Comparison of ENCODE assay signal across 10 cellular contexts in the genomic region with DNA sequence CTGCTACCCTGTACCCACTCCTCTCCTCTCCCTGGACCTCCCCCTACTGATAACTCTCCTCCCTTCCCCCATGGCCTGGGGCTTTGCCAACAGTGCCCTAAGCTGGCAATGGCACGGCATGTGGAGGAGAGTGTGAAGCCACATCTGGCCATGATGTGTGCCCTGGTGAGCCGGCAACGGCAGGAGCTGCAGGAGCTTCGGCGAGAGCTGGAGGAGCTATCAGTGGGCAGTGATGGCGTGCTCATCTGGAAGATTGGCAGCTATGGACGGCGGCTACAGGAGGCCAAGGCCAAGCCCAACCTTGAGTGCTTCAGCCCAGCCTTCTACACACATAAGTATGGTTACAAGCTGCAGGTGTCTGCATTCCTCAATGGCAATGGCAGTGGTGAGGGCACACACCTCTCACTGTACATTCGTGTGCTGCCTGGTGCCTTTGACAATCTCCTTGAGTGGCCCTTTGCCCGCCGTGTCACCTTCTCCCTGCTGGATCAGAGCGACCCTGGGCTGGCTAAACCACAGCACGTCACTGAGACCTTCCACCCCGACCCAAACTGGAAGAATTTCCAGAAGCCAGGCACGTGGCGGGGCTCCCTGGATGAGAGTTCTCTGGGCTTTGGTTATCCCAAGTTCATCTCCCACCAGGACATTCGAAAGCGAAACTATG. TPM values are rescaled to one million over a fixed set of nuclear protein-coding genes. Genes with fewer than 3 reads are reported as not detected.
DNase-seq lines count a peak whose midpoint lies in the region; ATAC-seq and TF ChIP-seq lines count a peak whose summit lies in the region.
"Had no signal": no experiment of that assay in that cellular context is flagged by ENCODE, and none has a peak within 500 bp of the region (broad histone marks: within the 10 kb centered on the region; RNA-seq: fewer than 3 reads in every experiment).

No MANE protein-coding gene starts in this region.

- no peak overlapping the region for H3K9ac ChIP-seq in HUES64 (ENCODE audit: low read depth, low read length)

- TF ChIP-seq POLR2A in suprapubic skin (IDR thresholded peaks at IDR 0.05) = no peak

- H3K27me3 ChIP-seq in HUES64 (ENCODE audit: insufficient read depth, low read length) (no peaks in the 10 kb centered on the region), hepatocyte (no peaks in the 10 kb centered on the region), suprapubic skin (no peaks in the 10 kb centered on the region)

- no peak overlapping the region for H3K4me3 ChIP-seq in HUES64 (ENCODE audit: low read length)
- H3K4me3 ChIP-seq in hepatocyte = no peak overlapping the region
- H3K4me3 ChIP-seq in suprapubic skin = no peak overlapping the region
- no peak overlapping the region for H3K4me3 ChIP-seq in OCI-LY7 (ENCODE audit: low read depth, low read length, poor library complexity, severe bottlenecking)

- peaks cover 63% of the 10 kb centered on the region for H3K36me3 ChIP-seq in HUES64 (ENCODE audit: insufficient read depth, low read length)
- no peaks in the 10 kb centered on the region for H3K36me3 ChIP-seq in hepatocyte (replicated peaks; ENCODE audit: insufficient read depth, low read depth)
- H3K36me3 ChIP-seq in suprapubic skin = peaks cover 23% of the 10 kb centered on the region
- peaks cover 83% of the 10 kb centered on the region for H3K36me3 ChIP-seq in OCI-LY7 (ENCODE audit: insufficient read depth, low read length)

- no peak overlapping the region for H3K4me2 ChIP-seq in hepatocyte
- H3K4me2 ChIP-seq in OCI-LY7 (ENCODE audit: low read length) = no peak overlapping the region; the same call in 1 of the 2 replicates

- H3K36me3 Mint-ChIP-seq in activated CD8-positive, alpha-beta T cell treated with anti-CD3 and anti-CD28 coated beads, Interleukin-2, amount 10 ng/mL, durations not matched to agents 7 days and 5 days (ENCODE audit: low read depth) = peaks cover 27% of the 10 kb centered on the region

- peaks cover 36% of the 10 kb centered on the region for H3K4me1 Mint-ChIP-seq in activated CD8-positive, alpha-beta T cell treated with anti-CD3 and anti-CD28 coated beads, Interleukin-2, amount 10 ng/mL, durations not matched to agents 7 days and 5 days (ENCODE audit: low read depth)

- no peaks in the 10 kb centered on the region for H3K9me3 ChIP-seq in HUES64 (ENCODE audit: insufficient read depth, low read depth, low read length)
- no peaks in the 10 kb centered on the region for H3K9me3 ChIP-seq in hepatocyte (ENCODE audit: low read depth)
- H3K9me3 ChIP-seq in suprapubic skin = no peaks in the 10 kb centered on the region
- no peaks in the 10 kb centered on the region for H3K9me3 ChIP-seq in OCI-LY7 (ENCODE audit: low read length)

- 93% methylated on average over 18 of the region's 18 CpGs for WGBS in HUES64
- WGBS in hepatocyte (ENCODE audit: low lambda C conversion rate, missing lambda C conversion rate) = 87% methylated on average over 18 of the region's 18 CpGs
- WGBS in suprapubic skin = 69% methylated on average over 15 of the region's 18 CpGs

- CTCF ChIA-PET in activated CD8-positive, alpha-beta T cell treated with anti-CD3 and anti-CD28 coated beads, Interleukin-2, amount 10 ng/mL, durations not matched to agents 7 days and 5 days (lab: Charles Lee) = interaction anchor here (0.8 to 17.5 kb wide), 16 partner anchors 8 to 205 kb away, joined by 3 to 736 read pairs (median 5); a partner anchor contains a TSS
- CTCF ChIA-PET in OCI-LY7 (lab: Charles Lee; ENCODE audit: unreplicated experiment) = interaction anchor here (0.9 to 3.3 kb wide), 4 partner anchors 7 to 38 kb away, joined by 3 to 27 read pairs (median 4); a partner anchor contains a TSS

- H4K20me1 ChIP-seq in hepatocyte (ENCODE audit: insufficient read depth, poor library complexity, severe bottlenecking) = peaks cover 49% of the 10 kb centered on the region
- peaks cover 30% of the 10 kb centered on the region for H4K20me1 ChIP-seq in OCI-LY7 (ENCODE audit: insufficient read depth, low read length)

- intact Hi-C loops in OCI-LY7 (cut with micrococcal nuclease; ENCODE audit: unreplicated experiment) = no loop called here

- DNase-seq in activated CD8-positive, alpha-beta T cell treated with anti-CD3 and anti-CD28 coated beads, Interleukin-2, amount 10 ng/mL, durations not matched to agents 7 days and 5 days = no peak
- DNase-seq in hepatocyte (ENCODE audit: low spot score) (no peak), NCI-H69 (lab: John Stamatoyannopoulos, UW) (no peak), suprapubic skin (ENCODE audit: low spot score in 2 of 2) (no peak), OCI-LY7 (ENCODE audit: low spot score) (no peak)
- peak; percentile 7 for DNase-seq in stimulated activated naive CD8-positive, alpha-beta T cell treated with anti-CD3 and anti-CD28 coated beads, Interleukin-15, Interleukin-2, amounts not matched to agents 100 U/mL and 50 U/mL, for 24 hours
- DNase-seq: activated CD4-positive, alpha-beta T cell treated with anti-CD3 and anti-CD28 coated beads for 48 hours; DND-41; NCI-H1048 had no signal

- H3K79me2 ChIP-seq in hepatocyte (peaks cover 64% of the 10 kb centered on the region), OCI-LY7 (ENCODE audit: insufficient read depth, low read depth, low read length) (peaks cover 39% of the 10 kb centered on the region)

- TF ChIP-seq EP300 in suprapubic skin (IDR thresholded peaks at IDR 0.05) = no peak

- no peak for ATAC-seq in activated CD8-positive, alpha-beta T cell treated with anti-CD3 and anti-CD28 coated beads, Interleukin-2, amount 10 ng/mL, durations not matched to agents 7 days and 5 days
- ATAC-seq in stimulated activated naive CD8-positive, alpha-beta T cell treated with anti-CD3 and anti-CD28 coated beads, Interleukin-15, Interleukin-2, amounts not matched to agents 100 U/mL and 50 U/mL, for 24 hours = no peak

- no peak overlapping the region for H3K4me3 Mint-ChIP-seq in activated CD8-positive, alpha-beta T cell treated with anti-CD3 and anti-CD28 coated beads, Interleukin-2, amount 10 ng/mL, durations not matched to agents 7 days and 5 days

- POLR2A ChIA-PET in activated CD8-positive, alpha-beta T cell treated with anti-CD3 and anti-CD28 coated beads, Interleukin-2, amount 10 ng/mL, durations not matched to agents 7 days and 5 days (lab: Charles Lee) = interaction anchor here (13.0 kb wide), 1 partner anchor 23 kb away, joined by 212 read pairs; a partner anchor contains a TSS
- POLR2A ChIA-PET in OCI-LY7 (lab: Charles Lee) = no interaction called here

- H3K9me2 ChIP-seq in hepatocyte (replicated peaks; ENCODE audit: insufficient read depth) = no peaks in the 10 kb centered on the region
- no peaks in the 10 kb centered on the region for H3K9me2 ChIP-seq in OCI-LY7 (ENCODE audit: insufficient read depth, low read length)

- H3K27ac ChIP-seq in HUES64 (ENCODE audit: low read depth, low read length) (peak overlapping the region; percentile 50; the same call in 1 of the 2 replicates), hepatocyte (peak overlapping the region; percentile 44), suprapubic skin (no peak overlapping the region), OCI-LY7 (ENCODE audit: low read depth, low read length, poor library complexity, severe bottlenecking) (no peak overlapping the region)

- no peaks in the 10 kb centered on the region for H3K27me3 Mint-ChIP-seq in activated CD8-positive, alpha-beta T cell treated with anti-CD3 and anti-CD28 coated beads, Interleukin-2, amount 10 ng/mL, durations not matched to agents 7 days and 5 days (ENCODE audit: low read depth)

- TF ChIP-seq CTCF in hepatocyte (IDR thresholded peaks at IDR 0.05; ENCODE audit: poor library complexity) (no peak), suprapubic skin (IDR thresholded peaks at IDR 0.05) (no peak), OCI-LY7 (conservative IDR thresholded peaks at IDR 0.05; ENCODE audit: low read length) (no peak)

- H3K9me3 Mint-ChIP-seq in activated CD8-positive, alpha-beta T cell treated with anti-CD3 and anti-CD28 coated beads, Interleukin-2, amount 10 ng/mL, durations not matched to agents 7 days and 5 days (ENCODE audit: insufficient read depth) = no peaks in the 10 kb centered on the region

- BruUV-seq in OCI-LY7 (replicated peaks; lab: Mats Ljungman, UMichigan) = no TSS peak

- H3K4me1 ChIP-seq in HUES64 (ENCODE audit: insufficient read depth, low read length) (peaks cover 14% of the 10 kb centered on the region; the same call in 1 of the 2 replicates), hepatocyte (ENCODE audit: insufficient read depth) (peaks cover 23% of the 10 kb centered on the region), suprapubic skin (peaks cover 60% of the 10 kb centered on the region), OCI-LY7 (ENCODE audit: insufficient read depth, low read length, poor library complexity, severe bottlenecking) (peaks cover 35% of the 10 kb centered on the region)

- H2AFZ ChIP-seq in hepatocyte = no peak overlapping the region
- no peak overlapping the region for H2AFZ ChIP-seq in OCI-LY7 (ENCODE audit: low read length)

- H3K27ac Mint-ChIP-seq in activated CD8-positive, alpha-beta T cell treated with anti-CD3 and anti-CD28 coated beads, Interleukin-2, amount 10 ng/mL, durations not matched to agents 7 days and 5 days = peak overlapping the region; percentile 65

RNA-seq across cellular contexts. Expression of a gene that starts 5.2 kb away (rescaled TPM):
- 118 TPM for polyA plus RNA-seq in HUES64 (2013, experiment 1 of 2)
- polyA plus RNA-seq in HUES64 (2013, experiment 2 of 2) = 115 TPM
- 10 to 100 TPM; 66.0 to 78.4 TPM for total RNA-seq in activated CD8-positive, alpha-beta T cell treated with anti-CD3 and anti-CD28 coated beads, Interleukin-2, amount 10 ng/mL, durations not matched to agents 7 days and 5 days
- 99.5 and 107 TPM in 2 replicates for total RNA-seq in hepatocyte
- polyA plus RNA-seq in hepatocyte = 66.2 and 81.4 TPM in 2 replicates
- total RNA-seq in suprapubic skin = 10 to 100 TPM; 26.7 to 38.4 (median 35.3) TPM
- total RNA-seq in OCI-LY7 (2014; rRNA removed; shearing (Covaris generic)) = 73.6 and 105 TPM in 2 replicates
- 116 and 123 TPM in 2 replicates for total RNA-seq in OCI-LY7 (2022)

RNA-seq across cellular contexts. Expression of a gene that starts 20.4 kb away (rescaled TPM):
- 10.3 TPM for polyA plus RNA-seq in HUES64 (2013, experiment 1 of 2)
- 8.4 TPM for polyA plus RNA-seq in HUES64 (2013, experiment 2 of 2)
- total RNA-seq in activated CD8-positive, alpha-beta T cell treated with anti-CD3 and anti-CD28 coated beads, Interleukin-2, amount 10 ng/mL, durations not matched to agents 7 days and 5 days = 1 to 10 TPM; 4.8 to 5.0 TPM
- total RNA-seq in hepatocyte (3.3 and 5.5 TPM in 2 replicates), suprapubic skin (1 to 10 TPM; 1.9 to 8.1 (median 6.0) TPM), OCI-LY7 (2022) (14.0 and 15.1 TPM in 2 replicates)
- 8.1 and 9.7 TPM in 2 replicates for polyA plus RNA-seq in hepatocyte
- 12.2 and 17.0 TPM in 2 replicates for total RNA-seq in OCI-LY7 (2014; rRNA removed; shearing (Covaris generic))

RNA-seq across cellular contexts. Expression of a gene that starts 23.0 kb away (rescaled TPM):
- polyA plus RNA-seq in HUES64 (2013, experiment 1 of 2) = 32.9 TPM
- polyA plus RNA-seq in HUES64 (2013, experiment 2 of 2) = 35.6 TPM
- total RNA-seq in activated CD8-positive, alpha-beta T cell treated with anti-CD3 and anti-CD28 coated beads, Interleukin-2, amount 10 ng/mL, durations not matched to agents 7 days and 5 days = 1 to 10 TPM; 2.8 to 3.0 TPM
- total RNA-seq in hepatocyte = 12.5 and 14.6 TPM in 2 replicates
- 23.4 and 26.6 TPM in 2 replicates for polyA plus RNA-seq in hepatocyte
- total RNA-seq in suprapubic skin = 10 to 100 TPM in 3 of 4 donors, 1 to 10 TPM in 1; 6.9 to 25.0 (median 17.0) TPM
- 0.28 and 1.6 TPM in 2 replicates for total RNA-seq in OCI-LY7 (2014; rRNA removed; shearing (Covaris generic))
- total RNA-seq in OCI-LY7 (2022) = 2.5 and 3.4 TPM in 2 replicates

RNA-seq across cellular contexts. Expression of a gene that starts 29.2 kb away (rescaled TPM):
- polyA plus RNA-seq in HUES64 (2013, experiment 1 of 2) = 2,115 TPM
- 2,394 TPM for polyA plus RNA-seq in HUES64 (2013, experiment 2 of 2)
- 1,000 to 10,000 TPM; 1,988 to 2,040 TPM for total RNA-seq in activated CD8-positive, alpha-beta T cell treated with anti-CD3 and anti-CD28 coated beads, Interleukin-2, amount 10 ng/mL, durations not matched to agents 7 days and 5 days
- total RNA-seq in hepatocyte (501 and 614 TPM in 2 replicates), suprapubic skin (100 to 1,000 TPM; 528 to 947 (median 789) TPM), OCI-LY7 (2022) (2,557 and 2,633 TPM in 2 replicates)
- 1,050 and 1,115 TPM in 2 replicates for polyA plus RNA-seq in hepatocyte
- total RNA-seq in OCI-LY7 (2014; rRNA removed; shearing (Covaris generic)) = 930 and 1,152 TPM in 2 replicates

RNA-seq across cellular contexts. Expression of a gene that starts 31.3 kb away (rescaled TPM):
- polyA plus RNA-seq in HUES64 (2013, experiment 1 of 2) = 182 TPM
- polyA plus RNA-seq in HUES64 (2013, experiment 2 of 2) = 154 TPM
- total RNA-seq in activated CD8-positive, alpha-beta T cell treated with anti-CD3 and anti-CD28 coated beads, Interleukin-2, amount 10 ng/mL, durations not matched to agents 7 days and 5 days = 10 to 100 TPM in 1 of 2 experiments, 1 to 10 TPM in 1; 10.0 to 12.7 TPM
- total RNA-seq in hepatocyte (160 and 184 TPM in 2 replicates), suprapubic skin (10 to 100 TPM; 60.7 to 96.1 (median 77.6) TPM), OCI-LY7 (2022) (0.46 and 0.99 TPM in 2 replicates)
- 180 and 185 TPM in 2 replicates for polyA plus RNA-seq in hepatocyte
- total RNA-seq in OCI-LY7 (2014; rRNA removed; shearing (Covaris generic)) = 0.22 TPM in 1 of 2 replicates, not detected in the other

Comparison
In these comparisons a context has a peak if more than half of its experiments do, and no peak if none do; other contexts are left out.
1. H3K27ac ChIP-seq: peak in HUES64 (single experiment) and hepatocyte (single experiment); none in suprapubic skin (single experiment) and OCI-LY7 (single experiment).